7 cellular contexts compared by ENCODE assay signal in the genomic region with DNA sequence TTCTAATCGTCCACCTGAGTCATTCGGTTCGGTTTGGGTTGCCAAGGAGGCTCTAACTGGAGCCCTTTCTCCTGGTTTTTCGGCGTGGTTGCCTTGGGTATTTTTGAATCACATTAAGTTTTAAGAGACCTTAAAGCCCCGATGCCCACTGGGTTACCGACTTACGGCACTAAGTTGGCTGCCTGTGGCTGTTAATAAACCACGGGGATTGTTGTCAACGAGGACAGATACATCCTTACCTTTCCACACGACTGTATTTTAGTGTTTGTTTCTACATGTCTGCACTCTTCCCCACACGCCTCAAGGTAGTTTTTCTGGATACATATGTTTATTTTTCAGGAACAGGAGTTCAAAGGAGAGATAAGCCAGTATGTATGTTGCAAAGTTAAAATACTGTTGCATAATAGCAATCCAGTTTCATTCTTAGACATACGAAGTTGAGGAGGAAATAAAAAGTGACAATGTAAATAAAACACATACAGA. TPM values are rescaled to one million over a fixed set of nuclear protein-coding genes. Genes with fewer than 3 reads are reported as not detected.
DNase-seq lines count a peak whose midpoint lies in the region; ATAC-seq and TF ChIP-seq lines count a peak whose summit lies in the region.

No MANE protein-coding gene starts in this region.

- H2BK15ac ChIP-seq in mesendoderm (replicated peaks; ENCODE audit: low read depth), result no peak overlapping the region

- TF ChIP-seq CTCF in GM12875 (IDR thresholded peaks at IDR 0.05; ENCODE audit: borderline replicate concordance, insufficient read depth, low read depth, low read length) (no peak), body of pancreas (IDR thresholded peaks at IDR 0.05) (no peak)

- H3K18ac ChIP-seq in mesendoderm (ENCODE audit: low read length), result no peak overlapping the region

- intact Hi-C loops in body of pancreas (cut with DNase I), result no loop called here

- H3K4me1 ChIP-seq in body of pancreas (peaks cover 9% of the 10 kb centered on the region), mesendoderm (ENCODE audit: control insufficient read depth, low read depth, low read length) (peaks cover 3% of the 10 kb centered on the region)

- H3K79me2 ChIP-seq in mesendoderm (ENCODE audit: control insufficient read depth, insufficient read depth, low read length), result peaks cover 30% of the 10 kb centered on the region

- H2BK120ac ChIP-seq in mesendoderm (ENCODE audit: low read depth, low read length), result no peak overlapping the region

- H3K79me1 ChIP-seq in mesendoderm (ENCODE audit: low read length), result peaks cover 2% of the 10 kb centered on the region

- peak overlapping the region; percentile 66 for H3K9ac ChIP-seq in mesendoderm (ENCODE audit: low read length)

- no peak overlapping the region for H3K23ac ChIP-seq in mesendoderm (ENCODE audit: low read length)

- no peak overlapping the region for H2BK5ac ChIP-seq in mesendoderm (ENCODE audit: low read length)

- no peak overlapping the region for H4K5ac ChIP-seq in mesendoderm (ENCODE audit: low read length)

- ATAC-seq in body of pancreas (no peak), HG03159 (IDR thresholded peaks at IDR 0.05; ENCODE audit: unreplicated experiment) (no peak), GM21526 (IDR thresholded peaks at IDR 0.05; ENCODE audit: low FRiP score, unreplicated experiment) (no peak)

- no peak overlapping the region for H4K8ac ChIP-seq in mesendoderm (ENCODE audit: low read depth, low read length)

- H3K56ac ChIP-seq in mesendoderm (ENCODE audit: low read length), result peak overlapping the region; percentile 73

- no peak overlapping the region for H2AK5ac ChIP-seq in mesendoderm (ENCODE audit: low read length)

- DNase-seq in NAMALWA (ENCODE audit: low spot score) (peak; percentile 61), body of pancreas (peak in 2 of 4 donors; percentile 13 to 38), mesendoderm (no peak)
- DNase-seq in activated CD8-positive, alpha-beta memory T cell treated with anti-CD3 and anti-CD28 coated beads, Interleukin-2, amount 50 U/mL, for 48 hours, result no peak

- peak overlapping the region; percentile 89 to 100 (median 99) for H3K27ac ChIP-seq in body of pancreas
- H3K27ac ChIP-seq in mesendoderm (ENCODE audit: low read depth, low read length), result no peak overlapping the region

- peak in 1 of 3 donors; percentile 19 for TF ChIP-seq POLR2A in body of pancreas (IDR thresholded peaks at IDR 0.05)

- 1% methylated on average over 13 of the region's 13 CpGs for WGBS in body of pancreas, 2 donors
- no CpG with 5 or more reads among the region's 13 CpGs for WGBS in mesendoderm (ENCODE audit: extremely low coverage, insufficient coverage, low lambda C conversion rate)

- H3K36me3 ChIP-seq in body of pancreas (replicated peaks in 1 of 2; ENCODE audit: insufficient read depth in 1 of 2, low read depth in 2 of 2) (no peaks in the 10 kb centered on the region), mesendoderm (ENCODE audit: control insufficient read depth, insufficient read depth, low read length) (no peaks in the 10 kb centered on the region)

- H3K4me3 ChIP-seq in GM12875 (ENCODE audit: low read depth, low read length), result peak overlapping the region; percentile 94
- peak overlapping the region; percentile 81 to 96 for H3K4me3 ChIP-seq in body of pancreas
- H3K4me3 ChIP-seq in mesendoderm (ENCODE audit: low read length), result peak overlapping the region; percentile 70

- no peak overlapping the region for H3K4ac ChIP-seq in mesendoderm (ENCODE audit: low read depth, low read length)

- no peaks in the 10 kb centered on the region for H3K27me3 ChIP-seq in body of pancreas
- peaks cover 4% of the 10 kb centered on the region for H3K27me3 ChIP-seq in mesendoderm (ENCODE audit: insufficient read depth, low read length, poor library complexity)

- H3K4me2 ChIP-seq in mesendoderm (ENCODE audit: low read length), result peak overlapping the region; percentile 86

- H3K9me3 ChIP-seq in body of pancreas, result no peaks in the 10 kb centered on the region

RNA-seq across cellular contexts. Expression of gene ANP32A, which starts 1.2 kb away (rescaled TPM):
- total RNA-seq in body of pancreas, result 10 to 100 TPM; 27.7 to 37.4 TPM
- polyA plus RNA-seq in mesendoderm (2013, experiment 1 of 2), result 442 TPM
- 440 TPM for polyA plus RNA-seq in mesendoderm (2013, experiment 2 of 2)
